7 cellular contexts compared by ENCODE assay signal in the genomic region with DNA sequence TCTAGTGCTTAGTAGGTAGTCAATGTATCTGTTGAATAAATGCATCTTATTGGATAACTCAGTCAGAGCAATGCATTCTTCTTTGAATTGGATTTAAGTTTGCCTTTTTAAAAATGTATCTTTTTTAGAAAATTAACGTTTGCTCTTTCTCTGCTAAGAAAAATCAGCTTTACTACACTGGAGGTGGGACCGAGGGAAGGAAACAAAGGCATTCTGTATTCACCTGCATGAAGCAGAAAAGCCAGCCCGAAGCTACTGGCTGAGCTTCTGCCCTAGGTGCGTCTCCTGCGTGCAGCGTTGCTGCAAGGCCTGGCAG. TPM values are rescaled to one million over a fixed set of nuclear protein-coding genes. Genes with fewer than 3 reads are reported as not detected.
DNase-seq lines count a peak whose midpoint lies in the region; ATAC-seq and TF ChIP-seq lines count a peak whose summit lies in the region.

No MANE protein-coding gene starts in this region.

- no peaks in the 10 kb centered on the region for H3K36me3 Mint-ChIP-seq in activated CD8-positive, alpha-beta T cell treated with anti-CD3 and anti-CD28 coated beads, Interleukin-2, amount 10 ng/mL, durations not matched to agents 7 days and 5 days (ENCODE audit: low read depth)

- peak overlapping the region; percentile 49 to 55 for H3K4me3 ChIP-seq in HCT116 (replicated peaks in 1 of 2; ENCODE audit: low read depth in 1 of 2, low read length in 2 of 2)
- H3K4me3 ChIP-seq in iPS-18a (ENCODE audit: low read length), result peak overlapping the region; percentile 57

- CTCF ChIA-PET in HCT116 (lab: Charles Lee), result interaction anchor here (1.1 to 1.8 kb wide), 4 partner anchors 11 to 29 kb away, joined by 3 to 8 read pairs (median 3); no protein-coding TSS in a partner anchor
- CTCF ChIA-PET in activated CD8-positive, alpha-beta T cell treated with anti-CD3 and anti-CD28 coated beads, Interleukin-2, amount 10 ng/mL, durations not matched to agents 7 days and 5 days (lab: Charles Lee), result interaction anchor here (0.8 to 4.2 kb wide), 11 partner anchors 9 to 537 kb away, joined by 3 to 21 read pairs (median 4); no protein-coding TSS in a partner anchor

- TF ChIP-seq POLR2A in HCT116 (IDR thresholded peaks at IDR 0.05; ENCODE audit: borderline replicate concordance, extremely low read depth, insufficient read depth, insufficient read length), result no peak

- H3K9me3 Mint-ChIP-seq in activated CD8-positive, alpha-beta T cell treated with anti-CD3 and anti-CD28 coated beads, Interleukin-2, amount 10 ng/mL, durations not matched to agents 7 days and 5 days (ENCODE audit: insufficient read depth), result no peaks in the 10 kb centered on the region
- no peaks in the 10 kb centered on the region for H3K9me3 Mint-ChIP-seq in stimulated activated naive CD8-positive, alpha-beta T cell treated with anti-CD3 and anti-CD28 coated beads, Interleukin-15, amount 100 ng/mL, for 72 hours

- H3K36me3 ChIP-seq in HCT116 (ENCODE audit: control insufficient read depth in 1 of 2, insufficient read depth in 2 of 2, low read length in 2 of 2) (no peaks in the 10 kb centered on the region), iPS-18a (ENCODE audit: control insufficient read depth, low read depth, low read length) (no peaks in the 10 kb centered on the region)

- POLR2A ChIA-PET in HCT116 (lab: Charles Lee), result interaction anchor here (0.7 to 2.5 kb wide), 17 partner anchors 9 to 157 kb away, joined by 3 to 20 read pairs (median 4); no protein-coding TSS in a partner anchor
- POLR2A ChIA-PET in activated CD8-positive, alpha-beta T cell treated with anti-CD3 and anti-CD28 coated beads, Interleukin-2, amount 10 ng/mL, durations not matched to agents 7 days and 5 days (lab: Charles Lee), result interaction anchor here (0.5 to 2.8 kb wide), 10 partner anchors 8 to 535 kb away, joined by 3 to 8 read pairs (median 4); partner anchors contain the start of gene CCDC7

- peaks cover 49 to 62% of the 10 kb centered on the region in 2 experiments for H3K4me1 ChIP-seq in HCT116 (ENCODE audit: control insufficient read depth in 1 of 2, insufficient read depth in 2 of 2, low read length in 2 of 2)
- peaks cover 7% of the 10 kb centered on the region for H3K4me1 ChIP-seq in iPS-18a (ENCODE audit: control insufficient read depth, low read depth, low read length)

- no peaks in the 10 kb centered on the region for H3K9me2 ChIP-seq in HCT116 (ENCODE audit: insufficient read depth)

- H3K4me2 ChIP-seq in HCT116 (ENCODE audit: low read length), result peak overlapping the region; percentile 84

- no peaks in the 10 kb centered on the region for H4K20me1 ChIP-seq in HCT116 (ENCODE audit: insufficient read depth)

- DNase-seq in HCT116 (ENCODE audit: low read depth, low spot score) (no peak), SHP77 treated with DMSO at 0.1 percent for 48 hours (lab: John Stamatoyannopoulos, UW) (no peak), SK-N-DZ (ENCODE audit: low spot score) (no peak)
- DNase-seq in activated CD8-positive, alpha-beta T cell treated with anti-CD3 and anti-CD28 coated beads, Interleukin-2, amount 10 ng/mL, durations not matched to agents 7 days and 5 days, result no peak
- no peak for DNase-seq in stimulated activated naive CD8-positive, alpha-beta T cell treated with anti-CD3 and anti-CD28 coated beads, Interleukin-15, amount 100 ng/mL, for 72 hours

- peak overlapping the region; percentile 73 for H3K9ac ChIP-seq in HCT116 (ENCODE audit: low read length)
- H3K9ac ChIP-seq in iPS-18a (ENCODE audit: low read length), result peak overlapping the region; percentile 24

- TF ChIP-seq CTCF in HCT116 (IDR thresholded peaks at IDR 0.05 in 2 of 3, conservative IDR thresholded peaks at IDR 0.05 in 1 of 3; ENCODE audit: borderline replicate concordance in 1 of 3, insufficient read depth in 1 of 3, low read depth in 2 of 3, low read length in 2 of 3), result no peak

- H3K27ac Mint-ChIP-seq in activated CD8-positive, alpha-beta T cell treated with anti-CD3 and anti-CD28 coated beads, Interleukin-2, amount 10 ng/mL, durations not matched to agents 7 days and 5 days, result peak overlapping the region; percentile 91
- peak overlapping the region; percentile 96 for H3K27ac Mint-ChIP-seq in stimulated activated naive CD8-positive, alpha-beta T cell treated with anti-CD3 and anti-CD28 coated beads, Interleukin-15, amount 100 ng/mL, for 72 hours

- H3K4me3 Mint-ChIP-seq in activated CD8-positive, alpha-beta T cell treated with anti-CD3 and anti-CD28 coated beads, Interleukin-2, amount 10 ng/mL, durations not matched to agents 7 days and 5 days, result peak overlapping the region; percentile 81
- peak overlapping the region; percentile 97 to 99 for H3K4me3 Mint-ChIP-seq in stimulated activated naive CD8-positive, alpha-beta T cell treated with anti-CD3 and anti-CD28 coated beads, Interleukin-15, amount 100 ng/mL, for 72 hours

- H3K9me3 ChIP-seq in HCT116 (ENCODE audit: control insufficient read depth in 1 of 2, insufficient read depth in 1 of 2, low read depth in 1 of 2, low read length in 2 of 2), result no peaks in the 10 kb centered on the region
- no peaks in the 10 kb centered on the region for H3K9me3 ChIP-seq in iPS-18a (ENCODE audit: control insufficient read depth, low read depth, low read length)

- BruUV-seq in HCT116 (replicated peaks; lab: Mats Ljungman, UMichigan), result TSS peak; percentile 89

- H3K79me2 ChIP-seq in HCT116 (ENCODE audit: insufficient read depth, low read length), result no peaks in the 10 kb centered on the region

- intact Hi-C loops in HCT116 (cut with micrococcal nuclease), result loop anchor here (1.0 kb wide), 1 partner anchor 22 kb away; the partner anchor contains the start of gene ITGB1

- RAD21 ChIA-PET in HCT116 (lab: Charles Lee; ENCODE audit: low non-redundant PET in 1 of 2, low total read pairs in 2 of 2, uncharacterized antibody in 2 of 2, unreplicated experiment in 2 of 2), result interaction anchor here (0.9 to 1.4 kb wide), 2 partner anchors 8 to 29 kb away, joined by 3 to 4 read pairs; no protein-coding TSS in a partner anchor

- H2AFZ ChIP-seq in HCT116 (ENCODE audit: low read depth, low read length, poor library complexity, severe bottlenecking), result peak overlapping the region; percentile 6

- ATAC-seq in HCT116 (no peak), GM21423 (IDR thresholded peaks at IDR 0.05; ENCODE audit: unreplicated experiment) (no peak)
- ATAC-seq in activated CD8-positive, alpha-beta T cell treated with anti-CD3 and anti-CD28 coated beads, Interleukin-2, amount 10 ng/mL, durations not matched to agents 7 days and 5 days, result no peak
- no peak for ATAC-seq in stimulated activated naive CD8-positive, alpha-beta T cell treated with anti-CD3 and anti-CD28 coated beads, Interleukin-15, amount 100 ng/mL, for 72 hours

- H3K4me1 Mint-ChIP-seq in activated CD8-positive, alpha-beta T cell treated with anti-CD3 and anti-CD28 coated beads, Interleukin-2, amount 10 ng/mL, durations not matched to agents 7 days and 5 days (ENCODE audit: low read depth), result peaks cover 36% of the 10 kb centered on the region
- H3K4me1 Mint-ChIP-seq in stimulated activated naive CD8-positive, alpha-beta T cell treated with anti-CD3 and anti-CD28 coated beads, Interleukin-15, amount 100 ng/mL, for 72 hours, result peaks cover 38% of the 10 kb centered on the region

- no peak for TF ChIP-seq RAD21 in HCT116 (IDR thresholded peaks at IDR 0.05; ENCODE audit: low read depth)

- H3K27me3 ChIP-seq in HCT116 (ENCODE audit: insufficient read depth, low read length) (no peaks in the 10 kb centered on the region), iPS-18a (ENCODE audit: control insufficient read depth, insufficient read depth, low read length) (peaks cover 4% of the 10 kb centered on the region)

- H3K27ac ChIP-seq in HCT116 (ENCODE audit: low read depth, low read length) (peak overlapping the region; percentile 71), iPS-18a (ENCODE audit: low read length) (no peak overlapping the region)

- H3K27me3 Mint-ChIP-seq in activated CD8-positive, alpha-beta T cell treated with anti-CD3 and anti-CD28 coated beads, Interleukin-2, amount 10 ng/mL, durations not matched to agents 7 days and 5 days (ENCODE audit: low read depth), result peaks cover 3% of the 10 kb centered on the region
- H3K27me3 Mint-ChIP-seq in stimulated activated naive CD8-positive, alpha-beta T cell treated with anti-CD3 and anti-CD28 coated beads, Interleukin-15, amount 100 ng/mL, for 72 hours, result no peaks in the 10 kb centered on the region

TF ChIP-seq in HCT116, 20 proteins besides CTCF, POLR2A, EP300 and RAD21:
- TF ChIP-seq, protein P1, sequence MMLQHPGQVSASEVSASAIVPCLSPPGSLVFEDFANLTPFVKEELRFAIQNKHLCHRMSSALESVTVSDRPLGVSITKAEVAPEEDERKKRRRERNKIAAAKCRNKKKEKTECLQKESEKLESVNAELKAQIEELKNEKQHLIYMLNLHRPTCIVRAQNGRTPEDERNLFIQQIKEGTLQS (IDR thresholded peaks at IDR 0.05), result no peak
- TF ChIP-seq FOSL1 (IDR thresholded peaks at IDR 0.05; ENCODE audit: low read depth) (no peak), TCF7L2 (IDR thresholded peaks at IDR 0.05; ENCODE audit: borderline replicate concordance, extremely low read depth, insufficient read depth, insufficient read length) (no peak)

RNA-seq across cellular contexts. Expression of gene ITGB1, which starts 22.2 kb away (rescaled TPM):
- total RNA-seq in HCT116 (2021; ENCODE audit: unreplicated experiment), result 366 TPM
- polyA plus RNA-seq in HCT116 (2012), result 200 and 253 TPM in 2 replicates
- 10 to 100 TPM; 35.0 to 40.2 TPM for total RNA-seq in activated CD8-positive, alpha-beta T cell treated with anti-CD3 and anti-CD28 coated beads, Interleukin-2, amount 10 ng/mL, durations not matched to agents 7 days and 5 days
- 200 and 212 TPM in 2 replicates for polyA plus RNA-seq in SK-N-DZ (2014; cell fraction: cytosol; rRNA removed)
- polyA plus RNA-seq in SK-N-DZ (2014; cell fraction: nucleus; rRNA removed), result 73.8 and 74.9 TPM in 2 replicates
